In genomic region chr16:52463904-52464303, GRCh38 we compare ENCODE assay signal across 18 cellular contexts.
A peak's percentile ranks its signal among the peaks of the same experiment; 100 is the strongest.
DNase-seq lines count a peak whose midpoint lies in the region; ATAC-seq and TF ChIP-seq lines count a peak whose summit lies in the region.
"Had no signal": no experiment of that assay in that cellular context is flagged by ENCODE, and none has a peak within 500 bp of the region (broad histone marks: within the 10 kb centered on the region; RNA-seq: fewer than 3 reads in every experiment).

No MANE protein-coding gene starts in this region.

- H3K27ac Mint-ChIP-seq in H9: peak overlapping the region; percentile 17 to 73 (median 63); a peak in 4 of 7 replicates
- H3K27ac Mint-ChIP-seq: B cell; CD4-positive, CD25-positive, alpha-beta regulatory T cell; CD8-positive, alpha-beta T cell; HFFc6 had no signal

- ATAC-seq in esophagus mucosa: no peak
- ATAC-seq in GM21576 (IDR thresholded peaks at IDR 0.05; ENCODE audit: unreplicated experiment): no peak
- ATAC-seq: CD8-positive, alpha-beta T cell had no signal

- no peaks in the 10 kb centered on the region for H3K27me3 ChIP-seq in H9 (ENCODE audit: insufficient read depth, low read length)
- H3K27me3 ChIP-seq: BLaER1 had no signal

- no peak overlapping the region for H2BK5ac ChIP-seq in H9 (ENCODE audit: insufficient read length, low read length)

- H3K79me1 ChIP-seq in H9 (ENCODE audit: insufficient read depth, low read depth, low read length, poor library complexity, severe bottlenecking): peaks cover 3% of the 10 kb centered on the region

- H3K56ac ChIP-seq in H9 (ENCODE audit: insufficient read length, low read depth, low read length): no peak overlapping the region

- H3K14ac ChIP-seq in H9 (ENCODE audit: insufficient read depth, low read length): no peak overlapping the region

- no peak overlapping the region for H2BK20ac ChIP-seq in H9 (ENCODE audit: low read depth, low read length, poor library complexity, severe bottlenecking)

- no peak overlapping the region for H3K4me3 Mint-ChIP-seq in H9
- H3K4me3 Mint-ChIP-seq: B cell; CD4-positive, CD25-positive, alpha-beta regulatory T cell; CD8-positive, alpha-beta T cell; HFFc6 had no signal

- H4K5ac ChIP-seq in H9 (ENCODE audit: insufficient read length, low read depth, low read length): no peak overlapping the region

- H2BK120ac ChIP-seq in H9 (ENCODE audit: low read depth, low read length, poor library complexity, severe bottlenecking): no peak overlapping the region

- no peak overlapping the region for H3K9ac ChIP-seq in H9 (ENCODE audit: extremely low read depth, insufficient read length, low read length)
- H3K9ac ChIP-seq: BLaER1, GM23248 had no signal

- H2AK5ac ChIP-seq in H9 (ENCODE audit: insufficient read length, low read length): no peak overlapping the region

- DNase-seq in ELF-1 (ENCODE audit: low read depth, low spot score) (peak; percentile 23), H9 (no peak), iPS-NIHi11 (ENCODE audit: low spot score) (peak; percentile 13)
- no peak for DNase-seq in stimulated activated CD4-positive, alpha-beta T cell treated with anti-CD3 and anti-CD28 coated beads, Interleukin-15, amount 100 ng/mL, for 24 hours
- DNase-seq: CD4-positive, CD25-positive, alpha-beta regulatory T cell; CD8-positive, alpha-beta T cell; DMS 273 treated with DMSO at 0.1 percent for 48 hours; DMS79; EL; GF-D8; GM23248; HFFc6 had no signal

- H3K9me3 ChIP-seq in H9 (ENCODE audit: control insufficient read depth, low read depth, low read length): no peaks in the 10 kb centered on the region
- H3K9me3 ChIP-seq: BLaER1, HAP-1 had no signal

- H2BK15ac ChIP-seq in H9 (ENCODE audit: low read depth, low read length): no peak overlapping the region

- no peak overlapping the region for H3T11ph ChIP-seq in H9 (ENCODE audit: low read length)

- no peaks in the 10 kb centered on the region for H3K23me2 ChIP-seq in H9 (ENCODE audit: insufficient read length, low read depth, low read length, poor library complexity, severe bottlenecking)

- no peaks in the 10 kb centered on the region; the same call in 1 of the 2 replicates for H3K4me1 ChIP-seq in H9 (ENCODE audit: insufficient read depth, low read length)
- H3K4me1 ChIP-seq: BLaER1 had no signal

- peaks cover 12 to 31% (median 22%) of the 10 kb centered on the region in 3 experiments for H3K36me3 Mint-ChIP-seq in H9 (ENCODE audit: insufficient read depth in 1 of 3, low read depth in 3 of 3)
- H3K36me3 Mint-ChIP-seq: CD4-positive, CD25-positive, alpha-beta regulatory T cell; CD8-positive, alpha-beta T cell had no signal

- H3K27ac ChIP-seq in H9 (ENCODE audit: insufficient read length, low read depth, low read length): no peak overlapping the region
- H3K27ac ChIP-seq: BLaER1, C4-2B, GM23248 had no signal

- WGBS in H9 (ENCODE audit: extremely low coverage, insufficient read length, low lambda C conversion rate): no CpG with 5 or more reads among the region's 8 CpGs

- H3K18ac ChIP-seq in H9 (ENCODE audit: insufficient read length, low read depth, low read length): no peak overlapping the region

- H4K8ac ChIP-seq in H9 (replicated peaks; ENCODE audit: insufficient read length, low read depth, low read length): no peak overlapping the region

- H3K27me3 Mint-ChIP-seq in H9 (ENCODE audit: low read depth): no peaks in the 10 kb centered on the region
- H3K27me3 Mint-ChIP-seq: B cell; CD4-positive, CD25-positive, alpha-beta regulatory T cell had no signal

- H3K79me2 ChIP-seq in H9 (ENCODE audit: insufficient read depth, low read length): no peaks in the 10 kb centered on the region

- no peak overlapping the region for H2AFZ ChIP-seq in H9 (ENCODE audit: low read length)
- H2AFZ ChIP-seq: GM23248 had no signal

- no peak overlapping the region for H3K4me2 ChIP-seq in H9 (ENCODE audit: insufficient read depth, insufficient read length, low read length)
- H3K4me2 ChIP-seq: BLaER1 had no signal

- no peak overlapping the region for H3K23ac ChIP-seq in H9 (ENCODE audit: insufficient read length, low read depth, low read length)

- H3K4me1 Mint-ChIP-seq in H9: peaks cover 56 to 60% of the 10 kb centered on the region in 2 experiments
- H3K4me1 Mint-ChIP-seq: B cell; CD4-positive, CD25-positive, alpha-beta regulatory T cell had no signal

- H4K91ac ChIP-seq in H9 (ENCODE audit: insufficient read length, low read depth, low read length): no peak overlapping the region

- H2BK12ac ChIP-seq in H9 (ENCODE audit: insufficient read length, low read depth, low read length): no peak overlapping the region

- H3K9me3 Mint-ChIP-seq in H9: no peaks in the 10 kb centered on the region
- H3K9me3 Mint-ChIP-seq: CD8-positive, alpha-beta T cell had no signal

- H3K4ac ChIP-seq in H9 (ENCODE audit: low read depth, low read length): no peak overlapping the region

- H4K20me1 ChIP-seq in H9 (ENCODE audit: control insufficient read depth, insufficient read depth, insufficient read length): no peaks in the 10 kb centered on the region
- H4K20me1 ChIP-seq: BLaER1 had no signal

- no peak for TF ChIP-seq CTCF in H9 (conservative IDR thresholded peaks at IDR 0.05)

Comparison
In these comparisons a context has a peak if more than half of its experiments do, and no peak if none do; other contexts are left out.
1. DNase-seq: peak in ELF-1 (single experiment) and iPS-NIHi11 (single experiment); none in H9 (single experiment) and stimulated activated CD4-positive, alpha-beta T cell treated with anti-CD3 and anti-CD28 coated beads, Interleukin-15, amount 100 ng/mL, for 24 hours (single experiment).